Comparison of ENCODE assay signal across 9 cellular contexts in the genomic region with DNA sequence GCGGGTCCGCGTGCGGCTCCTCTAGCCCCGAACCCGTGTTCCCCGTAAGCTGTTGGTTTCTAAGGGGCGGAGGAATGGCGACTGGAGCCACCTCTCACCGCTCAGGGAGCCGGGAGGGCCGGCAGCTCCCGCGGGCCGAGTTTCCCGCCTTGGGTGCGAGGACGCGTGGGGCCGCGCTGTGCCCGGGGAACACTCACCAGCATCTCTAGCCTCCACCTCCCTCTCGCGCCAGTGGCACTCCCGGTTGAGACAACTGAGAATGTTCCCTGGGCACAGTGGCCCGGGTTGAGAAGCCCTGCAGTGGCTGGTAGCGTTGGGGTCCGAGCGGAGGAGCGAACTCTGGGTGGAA. TPM values are rescaled to one million over a fixed set of nuclear protein-coding genes. Genes with fewer than 3 reads are reported as not detected.
DNase-seq lines count a peak whose midpoint lies in the region; ATAC-seq and TF ChIP-seq lines count a peak whose summit lies in the region.
"Had no signal": no experiment of that assay in that cellular context is flagged by ENCODE, and none has a peak within 500 bp of the region (broad histone marks: within the 10 kb centered on the region; RNA-seq: fewer than 3 reads in every experiment).

No MANE protein-coding gene starts in this region.

- H3K27me3 ChIP-seq in Caco-2 (replicated peaks; ENCODE audit: control insufficient read depth, insufficient read depth, low read length) (no peaks in the 10 kb centered on the region), hepatocyte (no peaks in the 10 kb centered on the region)

- ATAC-seq in HG03039 (IDR thresholded peaks at IDR 0.05; ENCODE audit: unreplicated experiment) (peak; percentile 9), GM21526 (IDR thresholded peaks at IDR 0.05; ENCODE audit: low FRiP score, unreplicated experiment) (no peak)

- peak overlapping the region; percentile 88 for H3K4me2 ChIP-seq in hepatocyte

- TF ChIP-seq CTCF in Caco-2 (IDR thresholded peaks at IDR 0.05; ENCODE audit: insufficient read depth in 1 of 2, low read depth in 1 of 2, low read length in 1 of 2, severe bottlenecking in 1 of 2, unreplicated experiment in 1 of 2) (no peak), hepatocyte (IDR thresholded peaks at IDR 0.05; ENCODE audit: poor library complexity) (no peak)

- no peaks in the 10 kb centered on the region for H3K9me2 ChIP-seq in hepatocyte (replicated peaks; ENCODE audit: insufficient read depth)

- H2AFZ ChIP-seq in hepatocyte = peak overlapping the region; percentile 84

- H3K9me3 ChIP-seq in Caco-2 (no peaks in the 10 kb centered on the region), hepatocyte (ENCODE audit: low read depth) (no peaks in the 10 kb centered on the region)

- no peaks in the 10 kb centered on the region for H3K9me3 Mint-ChIP-seq in Caco-2 (ENCODE audit: unreplicated experiment)
- H3K9me3 Mint-ChIP-seq in activated T-helper 2 cell treated with anti-CD3 and anti-CD28 coated beads, Interferon-gamma antibody, Interleukin-2, Interleukin-4, amounts not matched to agents 10 μg/mL and 5 μg/mL and 100 μg/mL, durations not matched to agents 14 hours and 24 hours and 36 hours = no peaks in the 10 kb centered on the region

- peaks cover 27% of the 10 kb centered on the region for H3K36me3 Mint-ChIP-seq in Caco-2 (ENCODE audit: insufficient read depth, unreplicated experiment)
- peaks cover 13% of the 10 kb centered on the region for H3K36me3 Mint-ChIP-seq in activated T-helper 2 cell treated with anti-CD3 and anti-CD28 coated beads, Interferon-gamma antibody, Interleukin-2, Interleukin-4, amounts not matched to agents 10 μg/mL and 5 μg/mL and 100 μg/mL, durations not matched to agents 14 hours and 24 hours and 36 hours (ENCODE audit: low read depth)

- CTCF ChIA-PET in Caco-2 (lab: Charles Lee) = interaction anchor here (0.6 kb wide), 1 partner anchor 19 kb away, joined by 3 read pairs; no protein-coding TSS in a partner anchor

- H3K36me3 ChIP-seq in Caco-2 (ENCODE audit: control insufficient read depth, insufficient read depth, low read length) = peaks cover 3% of the 10 kb centered on the region
- no peaks in the 10 kb centered on the region for H3K36me3 ChIP-seq in hepatocyte (replicated peaks; ENCODE audit: insufficient read depth, low read depth)

- DNase-seq in Caco-2 (no peak), hepatocyte (ENCODE audit: low spot score) (peak; percentile 35), NCI-H446 (lab: John Stamatoyannopoulos, UW) (no peak), DMS153 treated with DMSO at 0.1 percent for 48 hours (lab: John Stamatoyannopoulos, UW; ENCODE audit: unreplicated experiment) (no peak)
- no peak for DNase-seq in activated T-helper 2 cell treated with anti-CD3 and anti-CD28 coated beads, Interferon-gamma antibody, Interleukin-2, Interleukin-4, amounts not matched to agents 10 μg/mL and 5 μg/mL and 100 μg/mL, durations not matched to agents 14 hours and 24 hours and 36 hours (ENCODE audit: low spot score)

- H3K4me3 Mint-ChIP-seq in Caco-2 (ENCODE audit: unreplicated experiment) = peak overlapping the region; percentile 96
- H3K4me3 Mint-ChIP-seq in activated T-helper 2 cell treated with anti-CD3 and anti-CD28 coated beads, Interferon-gamma antibody, Interleukin-2, Interleukin-4, amounts not matched to agents 10 μg/mL and 5 μg/mL and 100 μg/mL, durations not matched to agents 14 hours and 24 hours and 36 hours (ENCODE audit: low read depth) = peak overlapping the region; percentile 87

- 2% methylated on average over 20 of the region's 30 CpGs for WGBS in hepatocyte (ENCODE audit: low lambda C conversion rate, missing lambda C conversion rate)

- intact Hi-C loops in Caco-2 (cut with micrococcal nuclease; ENCODE audit: unreplicated experiment) = no loop called here
- intact Hi-C loops in activated T-helper 2 cell treated with anti-CD3 and anti-CD28 coated beads, Interferon-gamma antibody, Interleukin-2, Interleukin-4, amounts not matched to agents 10 μg/mL and 5 μg/mL and 100 μg/mL, durations not matched to agents 14 hours and 24 hours and 36 hours (cut with micrococcal nuclease) = loop anchor here (2.0 to 5.0 kb wide), 3 partner anchors 19 to 73 kb away; a partner anchor contains a TSS

- H3K27ac ChIP-seq in hepatocyte = no peak overlapping the region
- peak overlapping the region; percentile 48 to 99 (median 94) for H3K27ac ChIP-seq in skin epidermis

- TSS peak; percentile 46 for BruUV-seq in Caco-2 (replicated peaks; lab: Mats Ljungman, UMichigan)

- H3K79me2 ChIP-seq in hepatocyte = peaks cover 17% of the 10 kb centered on the region

- H3K4me1 ChIP-seq in Caco-2 (peaks cover 5% of the 10 kb centered on the region; the same call in 1 of the 2 replicates), hepatocyte (ENCODE audit: insufficient read depth) (peaks cover 13% of the 10 kb centered on the region)

- H4K20me1 ChIP-seq in hepatocyte (ENCODE audit: insufficient read depth, poor library complexity, severe bottlenecking) = no peaks in the 10 kb centered on the region

- H3K4me3 ChIP-seq in Caco-2 (ENCODE audit: low read depth, low read length) (peak overlapping the region; percentile 59), hepatocyte (peak overlapping the region; percentile 65), skin epidermis (peak overlapping the region; percentile 51 to 90 (median 80))

- POLR2A ChIA-PET in Caco-2 (lab: Charles Lee) = interaction anchor here (1.9 kb wide), 1 partner anchor 73 kb away, joined by 9 read pairs; a partner anchor contains a TSS

- H3K27ac Mint-ChIP-seq in Caco-2 (ENCODE audit: unreplicated experiment) = peak overlapping the region; percentile 98
- H3K27ac Mint-ChIP-seq in activated T-helper 2 cell treated with anti-CD3 and anti-CD28 coated beads, Interferon-gamma antibody, Interleukin-2, Interleukin-4, amounts not matched to agents 10 μg/mL and 5 μg/mL and 100 μg/mL, durations not matched to agents 14 hours and 24 hours and 36 hours = peak overlapping the region; percentile 65

- H3K27me3 Mint-ChIP-seq in Caco-2 (ENCODE audit: insufficient read depth, unreplicated experiment) = no peaks in the 10 kb centered on the region
- no peaks in the 10 kb centered on the region for H3K27me3 Mint-ChIP-seq in activated T-helper 2 cell treated with anti-CD3 and anti-CD28 coated beads, Interferon-gamma antibody, Interleukin-2, Interleukin-4, amounts not matched to agents 10 μg/mL and 5 μg/mL and 100 μg/mL, durations not matched to agents 14 hours and 24 hours and 36 hours (ENCODE audit: low read depth)

- H3K4me1 Mint-ChIP-seq in Caco-2 (ENCODE audit: low read depth, unreplicated experiment) = no peaks in the 10 kb centered on the region
- peaks cover 10% of the 10 kb centered on the region for H3K4me1 Mint-ChIP-seq in activated T-helper 2 cell treated with anti-CD3 and anti-CD28 coated beads, Interferon-gamma antibody, Interleukin-2, Interleukin-4, amounts not matched to agents 10 μg/mL and 5 μg/mL and 100 μg/mL, durations not matched to agents 14 hours and 24 hours and 36 hours (ENCODE audit: low read depth)

RNA-seq across cellular contexts. Expression of a gene that starts 0.6 kb away (rescaled TPM):
- total RNA-seq in Caco-2 (2022) (55.7 and 62.6 TPM in 2 replicates), hepatocyte (12.0 and 22.8 TPM in 2 replicates)
- total RNA-seq in activated T-helper 2 cell treated with anti-CD3 and anti-CD28 coated beads, Interferon-gamma antibody, Interleukin-2, Interleukin-4, amounts not matched to agents 10 μg/mL and 5 μg/mL and 100 μg/mL, durations not matched to agents 14 hours and 24 hours and 36 hours = 72.6 and 74.8 TPM in 2 replicates
- polyA plus RNA-seq in hepatocyte = 50.9 and 60.3 TPM in 2 replicates

RNA-seq across cellular contexts. Expression of a gene that starts 5.0 kb away (rescaled TPM):
- total RNA-seq in Caco-2 (2022) (not detected in 2 replicates), hepatocyte (not detected in 2 replicates)
- total RNA-seq in activated T-helper 2 cell treated with anti-CD3 and anti-CD28 coated beads, Interferon-gamma antibody, Interleukin-2, Interleukin-4, amounts not matched to agents 10 μg/mL and 5 μg/mL and 100 μg/mL, durations not matched to agents 14 hours and 24 hours and 36 hours = not detected in 2 replicates
- not detected in 2 replicates for polyA plus RNA-seq in hepatocyte
- total RNA-seq: SK-MEL-5 had no signal

RNA-seq across cellular contexts. Expression of a gene that starts 18.9 kb away (rescaled TPM):
- total RNA-seq in Caco-2 (2022) = 119 and 127 TPM in 2 replicates
- 52.2 and 54.3 TPM in 2 replicates for total RNA-seq in activated T-helper 2 cell treated with anti-CD3 and anti-CD28 coated beads, Interferon-gamma antibody, Interleukin-2, Interleukin-4, amounts not matched to agents 10 μg/mL and 5 μg/mL and 100 μg/mL, durations not matched to agents 14 hours and 24 hours and 36 hours
- 47.4 and 56.3 TPM in 2 replicates for total RNA-seq in hepatocyte
- polyA plus RNA-seq in hepatocyte = 107 and 127 TPM in 2 replicates

RNA-seq across cellular contexts. Expression of a gene that starts 39.7 kb away (rescaled TPM):
- not detected in 2 replicates for total RNA-seq in Caco-2 (2022)
- total RNA-seq in activated T-helper 2 cell treated with anti-CD3 and anti-CD28 coated beads, Interferon-gamma antibody, Interleukin-2, Interleukin-4, amounts not matched to agents 10 μg/mL and 5 μg/mL and 100 μg/mL, durations not matched to agents 14 hours and 24 hours and 36 hours = 17.2 and 17.8 TPM in 2 replicates
- 4.7 and 5.4 TPM in 2 replicates for total RNA-seq in hepatocyte
- 2.7 and 4.3 TPM in 2 replicates for polyA plus RNA-seq in hepatocyte
- total RNA-seq: SK-MEL-5 had no signal

RNA-seq across cellular contexts. Expression of a gene that starts 49.4 kb away (rescaled TPM):
- total RNA-seq in Caco-2 (2022) = 0.88 and 1.1 TPM in 2 replicates
- total RNA-seq in activated T-helper 2 cell treated with anti-CD3 and anti-CD28 coated beads, Interferon-gamma antibody, Interleukin-2, Interleukin-4, amounts not matched to agents 10 μg/mL and 5 μg/mL and 100 μg/mL, durations not matched to agents 14 hours and 24 hours and 36 hours = 0.80 and 1.2 TPM in 2 replicates
- total RNA-seq in hepatocyte = 0.33 and 0.64 TPM in 2 replicates
- polyA plus RNA-seq in hepatocyte = 1.6 and 4.6 TPM in 2 replicates
